10 cellular contexts compared by ENCODE assay signal in the genomic region with DNA sequence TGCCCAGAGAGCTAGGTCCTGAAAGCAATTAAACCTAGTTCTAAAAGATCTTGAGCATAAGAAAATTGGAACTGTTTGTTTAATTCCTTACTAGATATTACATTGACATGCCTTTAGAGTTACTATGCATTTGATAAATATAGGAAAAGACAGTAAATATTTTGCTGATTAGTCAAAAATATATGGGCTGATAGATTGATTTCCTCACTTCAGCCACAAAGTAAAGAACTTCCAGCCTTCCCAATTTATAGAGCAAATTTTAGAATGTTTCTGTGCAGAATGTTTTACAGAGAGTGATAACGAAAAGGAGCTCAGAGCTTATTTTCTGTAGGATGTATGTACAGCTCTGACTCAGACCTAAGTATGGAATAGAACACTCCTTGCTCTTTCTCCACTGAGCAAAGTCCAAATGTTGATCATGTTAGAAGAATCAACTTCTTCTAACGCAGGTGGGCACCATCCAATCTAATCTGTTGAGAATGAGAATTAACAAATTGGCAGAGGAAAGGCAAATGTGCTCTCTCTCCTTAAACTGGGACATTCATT.
"Had no signal": no experiment of that assay in that cellular context is flagged by ENCODE, and none has a peak within 500 bp of the region (broad histone marks: within the 10 kb centered on the region; RNA-seq: fewer than 3 reads in every experiment).

No MANE protein-coding gene starts in this region.

- H3K4me3 ChIP-seq: adrenal gland had no signal

- H3K4me3 Mint-ChIP-seq: activated CD8-positive, alpha-beta T cell treated with anti-CD3 and anti-CD28 coated beads for 36 hours; activated naive CD8-positive, alpha-beta T cell treated with anti-CD3 and anti-CD28 coated beads, Interleukin-2, amount 10 ng/mL, durations not matched to agents 7 days and 5 days; activated T-cell treated with anti-CD3 and anti-CD28 coated beads, Interleukin-2, amount 50 U/mL, for 72 hours; T-cell had no signal

- H3K27ac ChIP-seq: adrenal gland, VCaP had no signal

- DNase-seq: NCI-H2081 treated with DMSO at 0.1 percent for 48 hours had no signal

- H3K4me1 ChIP-seq: adrenal gland had no signal

- H3K27me3 ChIP-seq: adrenal gland had no signal

- H3K36me3 ChIP-seq: adrenal gland had no signal

- H3K4me1 Mint-ChIP-seq: activated naive CD8-positive, alpha-beta T cell treated with anti-CD3 and anti-CD28 coated beads, Interleukin-2, amount 10 ng/mL, durations not matched to agents 7 days and 5 days; T-cell had no signal

- H3K9me3 ChIP-seq: adrenal gland had no signal

- H3K36me3 Mint-ChIP-seq: activated naive CD8-positive, alpha-beta T cell treated with anti-CD3 and anti-CD28 coated beads, Interleukin-2, amount 10 ng/mL, durations not matched to agents 7 days and 5 days; T-cell had no signal

- FAIRE-seq: colon, TTC549 had no signal

- H3K27ac Mint-ChIP-seq: activated CD8-positive, alpha-beta T cell treated with anti-CD3 and anti-CD28 coated beads for 36 hours; activated naive CD8-positive, alpha-beta T cell treated with anti-CD3 and anti-CD28 coated beads, Interleukin-2, amount 10 ng/mL, durations not matched to agents 7 days and 5 days; activated T-cell treated with anti-CD3 and anti-CD28 coated beads, Interleukin-2, amount 50 U/mL, for 72 hours; activated T-helper 2 cell treated with anti-CD3 and anti-CD28 coated beads, Interferon-gamma antibody, Interleukin-2, Interleukin-4, amounts not matched to agents 10 μg/mL and 5 μg/mL and 100 μg/mL, durations not matched to agents 14 hours and 24 hours and 36 hours had no signal

- H3K9me3 Mint-ChIP-seq: activated CD8-positive, alpha-beta T cell treated with anti-CD3 and anti-CD28 coated beads for 36 hours; activated T-cell treated with anti-CD3 and anti-CD28 coated beads, Interleukin-2, amount 50 U/mL, for 72 hours; activated T-helper 2 cell treated with anti-CD3 and anti-CD28 coated beads, Interferon-gamma antibody, Interleukin-2, Interleukin-4, amounts not matched to agents 10 μg/mL and 5 μg/mL and 100 μg/mL, durations not matched to agents 14 hours and 24 hours and 36 hours; T-cell had no signal
